Comparison of ENCODE assay signal across 10 cellular contexts in genomic region chr18:70158992-70159717, GRCh38. TPM values are rescaled to one million over a fixed set of nuclear protein-coding genes. Genes with fewer than 3 reads are reported as not detected.
DNase-seq lines count a peak whose midpoint lies in the region; ATAC-seq and TF ChIP-seq lines count a peak whose summit lies in the region.
"Had no signal": no experiment of that assay in that cellular context is flagged by ENCODE, and none has a peak within 500 bp of the region (broad histone marks: within the 10 kb centered on the region; RNA-seq: fewer than 3 reads in every experiment).

No MANE protein-coding gene starts in this region.

- no peaks in the 10 kb centered on the region for H3K36me3 ChIP-seq in GM23248 (ENCODE audit: low read depth)
- no peaks in the 10 kb centered on the region for H3K36me3 ChIP-seq in prostate gland

- H4K20me1 ChIP-seq in GM23248 (ENCODE audit: insufficient read depth) = no peaks in the 10 kb centered on the region

- H3K4me1 ChIP-seq in GM23248 (ENCODE audit: insufficient read depth) (peaks cover 21% of the 10 kb centered on the region), prostate gland (replicated peaks) (no peaks in the 10 kb centered on the region)

- H3K4me3 ChIP-seq in GM23248 = no peak overlapping the region
- H3K4me3 ChIP-seq in prostate gland = no peak overlapping the region

- H3F3A ChIP-seq in GM23248 (ENCODE audit: insufficient read depth) = peaks cover 25% of the 10 kb centered on the region

- peak overlapping the region; percentile 4 for H3K27ac Mint-ChIP-seq in stimulated activated naive CD8-positive, alpha-beta T cell treated with anti-CD3 and anti-CD28 coated beads, Interleukin-15, Interleukin-2, amounts not matched to agents 100 ng/mL and 50 ng/mL, for 24 hours
- H3K27ac Mint-ChIP-seq in stimulated activated memory B cell treated with anti-CD40 and anti-IgM and Interleukin-4, amounts not matched to agents 10 μg/mL and 1 μg/mL and 100 μg/mL, for 72 hours = peak overlapping the region; percentile 3

- TF ChIP-seq CTCF in prostate gland (IDR thresholded peaks at IDR 0.05) = no peak

- DNase-seq in stimulated activated naive CD8-positive, alpha-beta T cell treated with anti-CD3 and anti-CD28 coated beads, Interleukin-15, Interleukin-2, amounts not matched to agents 100 U/mL and 50 U/mL, for 24 hours = no peak
- DNase-seq in GM23248 (no peak), retina (no peak), prostate gland (ENCODE audit: low spot score) (no peak), NCI-H1694 treated with DMSO at 0.1 percent for 48 hours (lab: John Stamatoyannopoulos, UW) (no peak)
- DNase-seq: activated CD8-positive, alpha-beta memory T cell treated with anti-CD3 and anti-CD28 coated beads, Interleukin-2, amount 50 U/mL, for 4 hours; NCI-H2171 had no signal

- peak overlapping the region; percentile 53 for H3K4me2 ChIP-seq in GM23248 (ENCODE audit: unreplicated experiment)

- H3K27me3 Mint-ChIP-seq in stimulated activated naive CD8-positive, alpha-beta T cell treated with anti-CD3 and anti-CD28 coated beads, Interleukin-15, Interleukin-2, amounts not matched to agents 100 ng/mL and 50 ng/mL, for 24 hours = no peaks in the 10 kb centered on the region
- no peaks in the 10 kb centered on the region for H3K27me3 Mint-ChIP-seq in stimulated activated memory B cell treated with anti-CD40 and anti-IgM and Interleukin-4, amounts not matched to agents 10 μg/mL and 1 μg/mL and 100 μg/mL, for 72 hours

- H3K9me3 ChIP-seq in GM23248 (ENCODE audit: low read depth) (no peaks in the 10 kb centered on the region), prostate gland (no peaks in the 10 kb centered on the region)

- no peak for TF ChIP-seq POLR2A in prostate gland (IDR thresholded peaks at IDR 0.05)

- peaks cover 86% of the 10 kb centered on the region for H3K36me3 Mint-ChIP-seq in stimulated activated naive CD8-positive, alpha-beta T cell treated with anti-CD3 and anti-CD28 coated beads, Interleukin-15, Interleukin-2, amounts not matched to agents 100 ng/mL and 50 ng/mL, for 24 hours (ENCODE audit: low read depth)
- H3K36me3 Mint-ChIP-seq in stimulated activated memory B cell treated with anti-CD40 and anti-IgM and Interleukin-4, amounts not matched to agents 10 μg/mL and 1 μg/mL and 100 μg/mL, for 72 hours = peaks cover 84% of the 10 kb centered on the region

- no peak overlapping the region for H3K9ac ChIP-seq in GM23248

- no peak overlapping the region for H2AFZ ChIP-seq in GM23248

- H3K4me1 Mint-ChIP-seq in stimulated activated naive CD8-positive, alpha-beta T cell treated with anti-CD3 and anti-CD28 coated beads, Interleukin-15, Interleukin-2, amounts not matched to agents 100 ng/mL and 50 ng/mL, for 24 hours (ENCODE audit: low read depth) = peaks cover 27% of the 10 kb centered on the region
- H3K4me1 Mint-ChIP-seq in stimulated activated memory B cell treated with anti-CD40 and anti-IgM and Interleukin-4, amounts not matched to agents 10 μg/mL and 1 μg/mL and 100 μg/mL, for 72 hours = peaks cover 23% of the 10 kb centered on the region

- H3K9me3 Mint-ChIP-seq in stimulated activated naive CD8-positive, alpha-beta T cell treated with anti-CD3 and anti-CD28 coated beads, Interleukin-15, Interleukin-2, amounts not matched to agents 100 ng/mL and 50 ng/mL, for 24 hours = peaks cover 6% of the 10 kb centered on the region
- H3K9me3 Mint-ChIP-seq in stimulated activated memory B cell treated with anti-CD40 and anti-IgM and Interleukin-4, amounts not matched to agents 10 μg/mL and 1 μg/mL and 100 μg/mL, for 72 hours = peaks cover 3% of the 10 kb centered on the region

- H3K27me3 ChIP-seq in GM23248 (replicated peaks; ENCODE audit: insufficient read depth) (no peaks in the 10 kb centered on the region), prostate gland (replicated peaks; ENCODE audit: insufficient read depth) (no peaks in the 10 kb centered on the region)

- 0 out of 2 replicates have a peak, but pooled peaks cover 4% of the 10 kb centered on the region for H3K79me2 ChIP-seq in GM23248 (ENCODE audit: insufficient read depth)

- 97 to 99% methylated on average over 3 of the region's 3 CpGs for WGBS in GM23248 (ENCODE audit: low coverage in 1 of 2, low lambda C conversion rate in 2 of 2, missing lambda C conversion rate in 2 of 2), 2 experiments
- whole genome bisulfite sequencing in prostate gland = 97% methylated on average over 3 of the region's 3 CpGs

- H3K9me2 ChIP-seq in GM23248 (ENCODE audit: insufficient read depth) = no peaks in the 10 kb centered on the region

- no peak for ATAC-seq in stimulated activated naive CD8-positive, alpha-beta T cell treated with anti-CD3 and anti-CD28 coated beads, Interleukin-15, Interleukin-2, amounts not matched to agents 100 U/mL and 50 U/mL, for 24 hours
- ATAC-seq in HG03135 (IDR thresholded peaks at IDR 0.05; ENCODE audit: unreplicated experiment) = peak; percentile 94
- ATAC-seq in stimulated activated memory B cell treated with anti-CD40 and anti-IgM and Interleukin-4, amounts not matched to agents 10 μg/mL and 1 μg/mL and 100 μg/mL, for 72 hours = no peak

- no peak overlapping the region for H3K27ac ChIP-seq in GM23248
- H3K27ac ChIP-seq in prostate gland = no peak overlapping the region

- intact Hi-C loops in prostate gland (cut with DNase I) = no loop called here

- H3K4me3 Mint-ChIP-seq in stimulated activated naive CD8-positive, alpha-beta T cell treated with anti-CD3 and anti-CD28 coated beads, Interleukin-15, Interleukin-2, amounts not matched to agents 100 ng/mL and 50 ng/mL, for 24 hours = no peak overlapping the region
- H3K4me3 Mint-ChIP-seq in stimulated activated memory B cell treated with anti-CD40 and anti-IgM and Interleukin-4, amounts not matched to agents 10 μg/mL and 1 μg/mL and 100 μg/mL, for 72 hours = no peak overlapping the region

- in situ Hi-C loops in GM23248 (cut with MboI) = no loop called here

RNA-seq across cellular contexts. Expression of gene RTTN, which starts 46.3 kb away (rescaled TPM):
- total RNA-seq in GM23248 (2014; rRNA removed; shearing (Covaris generic)) = 19.3 and 23.6 TPM in 2 replicates
- 11.1 and 12.4 TPM in 2 replicates for polyA plus RNA-seq in GM23248 (2016; fragmentation: Nextera tagmentation; extraction: Ambion mirVana)
- 10 to 100 TPM in 1 of 2 donors, 1 to 10 TPM in 1; 8.4 to 21.5 TPM for total RNA-seq in prostate gland
